ENCODE assay signal across 16 cellular contexts in the genomic region with DNA sequence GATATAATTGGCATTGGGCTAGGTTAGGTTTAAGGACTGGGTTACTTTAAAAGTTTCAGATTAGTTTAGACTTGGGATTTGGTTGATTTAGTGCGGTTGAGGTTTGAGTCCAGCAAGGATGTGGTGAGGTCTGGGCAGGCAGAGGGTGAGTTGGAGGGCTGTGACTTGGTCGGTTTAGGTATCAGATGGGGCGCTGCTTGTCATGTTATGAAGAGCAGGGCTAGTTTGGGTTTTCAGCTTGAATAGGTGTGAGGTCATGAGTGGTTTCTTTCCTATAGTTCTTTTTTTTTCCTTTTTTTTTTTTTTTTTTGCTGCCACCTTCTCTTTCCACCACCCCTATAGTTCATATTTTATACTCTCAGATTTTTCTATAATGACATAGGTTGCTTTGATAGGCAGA. TPM values are rescaled to one million over a fixed set of nuclear protein-coding genes. Genes with fewer than 3 reads are reported as not detected.
DNase-seq lines count a peak whose midpoint lies in the region; ATAC-seq and TF ChIP-seq lines count a peak whose summit lies in the region.
"Had no signal": no experiment of that assay in that cellular context is flagged by ENCODE, and none has a peak within 500 bp of the region (broad histone marks: within the 10 kb centered on the region; RNA-seq: fewer than 3 reads in every experiment).

No MANE protein-coding gene starts in this region.

- no peak overlapping the region for H3K4me3 Mint-ChIP-seq in activated CD4-positive, alpha-beta T cell treated with anti-CD3 and anti-CD28 coated beads for 36 hours
- no peak overlapping the region for H3K4me3 Mint-ChIP-seq in endodermal cell

- peak; percentile 52 for DNase-seq in activated CD4-positive, alpha-beta T cell treated with anti-CD3 and anti-CD28 coated beads for 36 hours
- DNase-seq in activated CD4-positive, alpha-beta T cell treated with anti-CD3 and anti-CD28 coated beads, Interleukin-2, amount 50 U/mL, for 4 hours = no peak
- peak; percentile 22 for DNase-seq in endodermal cell
- no peak for DNase-seq in stimulated activated naive CD8-positive, alpha-beta T cell treated with anti-CD3 and anti-CD28 coated beads, Interleukin-15, Interleukin-2, amounts not matched to agents 100 U/mL and 50 U/mL, for 24 hours
- DNase-seq in foreskin fibroblast = no peak
- DNase-seq in psoas muscle = no peak
- DNase-seq: 8988T; mucosa of descending colon; NCI-H187 treated with DMSO at 0.1 percent for 48 hours; NCI-H82; retina; stimulated activated CD4-positive, alpha-beta T cell treated with anti-CD3 and anti-CD28 coated beads, Interleukin-4, amount 100 ng/mL, for 1 hour had no signal

- H3K4me3 ChIP-seq in endodermal cell (ENCODE audit: low read length) (no peak overlapping the region), foreskin fibroblast (ENCODE audit: low read depth in 1 of 2, low read length in 2 of 2) (no peak overlapping the region), psoas muscle (no peak overlapping the region)
- H3K4me3 ChIP-seq: mucosa of descending colon had no signal

- H3K4me1 Mint-ChIP-seq in activated CD4-positive, alpha-beta T cell treated with anti-CD3 and anti-CD28 coated beads for 36 hours = peaks cover 48% of the 10 kb centered on the region
- H3K4me1 Mint-ChIP-seq in endodermal cell = peaks cover 28% of the 10 kb centered on the region

- H3K27ac ChIP-seq in endodermal cell (ENCODE audit: low read depth, low read length) = no peak overlapping the region
- no peak overlapping the region for H3K27ac ChIP-seq in psoas muscle

- no peaks in the 10 kb centered on the region for H3K36me3 Mint-ChIP-seq in activated CD4-positive, alpha-beta T cell treated with anti-CD3 and anti-CD28 coated beads for 36 hours (ENCODE audit: low read depth)
- peaks cover 2% of the 10 kb centered on the region for H3K36me3 Mint-ChIP-seq in endodermal cell (ENCODE audit: low read depth)

- intact Hi-C loops in activated CD4-positive, alpha-beta T cell treated with anti-CD3 and anti-CD28 coated beads for 36 hours (cut with DNase I, micrococcal nuclease) = no loop called here
- intact Hi-C loops in psoas muscle (cut with DNase I) = no loop called here

- CTCF ChIA-PET in activated CD4-positive, alpha-beta T cell treated with anti-CD3 and anti-CD28 coated beads for 36 hours (lab: Charles Lee) = interaction anchor here (1.2 to 3.8 kb wide), 4 partner anchors 13 to 23 kb away, joined by 3 to 18 read pairs (median 12); no protein-coding TSS in a partner anchor

- H3K27me3 ChIP-seq in endodermal cell (ENCODE audit: control insufficient read depth, insufficient read depth, low read length, poor library complexity, severe bottlenecking) (no peaks in the 10 kb centered on the region), psoas muscle (ENCODE audit: insufficient read depth in 3 of 3, low read length in 2 of 3) (peaks cover 0 to 39% (median 9%) of the 10 kb centered on the region in 3 donors)

- ATAC-seq in activated CD4-positive, alpha-beta T cell treated with anti-CD3 and anti-CD28 coated beads for 36 hours = peak; percentile 51
- ATAC-seq in HG03378 (IDR thresholded peaks at IDR 0.05; ENCODE audit: unreplicated experiment) (peak; percentile 43), psoas muscle (no peak), HG02763 (IDR thresholded peaks at IDR 0.05; ENCODE audit: unreplicated experiment) (no peak)
- peak; percentile 38 for ATAC-seq in stimulated activated naive CD8-positive, alpha-beta T cell treated with anti-CD3 and anti-CD28 coated beads, Interleukin-15, Interleukin-2, amounts not matched to agents 100 U/mL and 50 U/mL, for 24 hours
- ATAC-seq: mucosa of descending colon, Right ventricle myocardium inferior had no signal

- POLR2A ChIA-PET in activated CD4-positive, alpha-beta T cell treated with anti-CD3 and anti-CD28 coated beads for 36 hours (lab: Charles Lee) = no interaction called here

- no peak overlapping the region for H3K27ac Mint-ChIP-seq in activated CD4-positive, alpha-beta T cell treated with anti-CD3 and anti-CD28 coated beads for 36 hours
- no peak overlapping the region for H3K27ac Mint-ChIP-seq in endodermal cell

- no peak overlapping the region for H3K9ac ChIP-seq in endodermal cell (ENCODE audit: extremely low read depth, low read length, poor library complexity, severe bottlenecking)

- H3K9me3 ChIP-seq in endodermal cell (ENCODE audit: control insufficient read depth, low read length) = no peaks in the 10 kb centered on the region
- no peaks in the 10 kb centered on the region for H3K9me3 ChIP-seq in psoas muscle
- H3K9me3 ChIP-seq: mucosa of descending colon had no signal

- no peaks in the 10 kb centered on the region for H3K36me3 ChIP-seq in endodermal cell (ENCODE audit: control insufficient read depth, insufficient read depth, low read length)
- no peaks in the 10 kb centered on the region for H3K36me3 ChIP-seq in psoas muscle (ENCODE audit: insufficient read depth in 1 of 2, low read depth in 1 of 2)

- H3K4me1 ChIP-seq in endodermal cell (ENCODE audit: control insufficient read depth, insufficient read depth, low read length) (peaks cover 7% of the 10 kb centered on the region), psoas muscle (peaks cover 5% of the 10 kb centered on the region)

- no peaks in the 10 kb centered on the region for H3K9me3 Mint-ChIP-seq in activated CD4-positive, alpha-beta T cell treated with anti-CD3 and anti-CD28 coated beads for 36 hours (ENCODE audit: low read depth)
- H3K9me3 Mint-ChIP-seq in endodermal cell = no peaks in the 10 kb centered on the region

- TF ChIP-seq CTCF in endodermal cell (conservative IDR thresholded peaks at IDR 0.05) (no peak), foreskin fibroblast (IDR thresholded peaks at IDR 0.05; ENCODE audit: low read depth, low read length) (no peak), psoas muscle (IDR thresholded peaks at IDR 0.05) (no peak)

- H3K27me3 Mint-ChIP-seq in activated CD4-positive, alpha-beta T cell treated with anti-CD3 and anti-CD28 coated beads for 36 hours = peaks cover 22% of the 10 kb centered on the region
- H3K27me3 Mint-ChIP-seq in endodermal cell (ENCODE audit: insufficient read depth) = peaks cover 34% of the 10 kb centered on the region

- 93 to 100% methylated on average over 1 to 2 of the region's 3 CpGs for WGBS in endodermal cell (ENCODE audit: insufficient coverage in 1 of 2, insufficient read length in 1 of 2), 2 experiments
- 70 to 93% (median 78%) methylated on average over 3 of the region's 3 CpGs for WGBS in psoas muscle, 3 donors

RNA-seq across cellular contexts. Expression of a gene that starts 4.8 kb away (rescaled TPM):
- total RNA-seq in activated CD4-positive, alpha-beta T cell treated with anti-CD3 and anti-CD28 coated beads for 36 hours = under 1 TPM; 0.09 to 0.27 TPM
- total RNA-seq in endodermal cell = 1 to 10 TPM; 3.6 to 4.8 TPM
- polyA plus RNA-seq in endodermal cell (2013, experiment 1 of 2) = 2.4 TPM
- 2.6 TPM for polyA plus RNA-seq in endodermal cell (2013, experiment 2 of 2)
- 1 to 10 TPM in 1 of 4 donors, under 1 TPM in 3; 0.44 to 1.5 (median 0.82) TPM for total RNA-seq in psoas muscle
- polyA plus RNA-seq in psoas muscle = 1 to 10 TPM in 1 of 3 donors, under 1 TPM in 2; 0.47 to 6.5 (median 0.62) TPM

RNA-seq across cellular contexts. Expression of a gene that starts 15.3 kb away (rescaled TPM):
- 10 to 100 TPM; 31.3 to 37.5 TPM for total RNA-seq in activated CD4-positive, alpha-beta T cell treated with anti-CD3 and anti-CD28 coated beads for 36 hours
- total RNA-seq in endodermal cell (10 to 100 TPM; 40.7 to 47.6 TPM), psoas muscle (10 to 100 TPM; 31.8 to 89.8 (median 56.1) TPM)
- 24.3 TPM for polyA plus RNA-seq in endodermal cell (2013, experiment 1 of 2)
- polyA plus RNA-seq in endodermal cell (2013, experiment 2 of 2) = 30.1 TPM
- polyA plus RNA-seq in psoas muscle = 10 to 100 TPM; 72.6 to 74.9 (median 73.3) TPM

RNA-seq across cellular contexts. Expression of a gene that starts 23.2 kb away (rescaled TPM):
- 10 to 100 TPM; 28.8 to 30.0 TPM for total RNA-seq in activated CD4-positive, alpha-beta T cell treated with anti-CD3 and anti-CD28 coated beads for 36 hours
- total RNA-seq in endodermal cell (10 to 100 TPM; 28.3 to 41.4 TPM), psoas muscle (1 to 10 TPM; 1.8 to 6.7 (median 5.8) TPM)
- polyA plus RNA-seq in endodermal cell (2013, experiment 1 of 2) = 31.1 TPM
- polyA plus RNA-seq in endodermal cell (2013, experiment 2 of 2) = 31.1 TPM
- 10 to 100 TPM in 2 of 3 donors, 1 to 10 TPM in 1; 7.1 to 12.3 (median 10.1) TPM for polyA plus RNA-seq in psoas muscle

RNA-seq across cellular contexts. Expression of a gene that starts 33.0 kb away (rescaled TPM):
- total RNA-seq in activated CD4-positive, alpha-beta T cell treated with anti-CD3 and anti-CD28 coated beads for 36 hours = 100 to 1,000 TPM; 199 to 227 TPM
- 100 to 1,000 TPM; 182 to 212 TPM for total RNA-seq in endodermal cell
- polyA plus RNA-seq in endodermal cell (2013, experiment 1 of 2) = 151 TPM
- 148 TPM for polyA plus RNA-seq in endodermal cell (2013, experiment 2 of 2)
- total RNA-seq in psoas muscle = 100 to 1,000 TPM in 1 of 4 donors, 10 to 100 TPM in 3; 72.6 to 113 (median 86.6) TPM
- 100 to 1,000 TPM; 108 to 191 (median 147) TPM for polyA plus RNA-seq in psoas muscle

RNA-seq across cellular contexts. Expression of a gene that starts 35.3 kb away (rescaled TPM):
- 100 to 1,000 TPM in 1 of 2 experiments, 10 to 100 TPM in 1; 83.2 to 123 TPM for total RNA-seq in activated CD4-positive, alpha-beta T cell treated with anti-CD3 and anti-CD28 coated beads for 36 hours
- total RNA-seq in endodermal cell (under 1 TPM in 1 of 2 donors, not detected in 1; 0.20 TPM), psoas muscle (1 to 10 TPM in 3 of 4 donors, under 1 TPM in 1; 0.65 to 1.6 (median 1.2) TPM)
- 0.89 TPM for polyA plus RNA-seq in endodermal cell (2013, experiment 1 of 2)
- 0.91 TPM for polyA plus RNA-seq in endodermal cell (2013, experiment 2 of 2)
- under 1 TPM; 0.25 to 0.52 (median 0.34) TPM for polyA plus RNA-seq in psoas muscle
- total RNA-seq: LHCN-M2 had no signal

Comparison
In these comparisons a context has a peak if more than half of its experiments do, and no peak if none do; other contexts are left out.
1. DNase-seq: peak in activated CD4-positive, alpha-beta T cell treated with anti-CD3 and anti-CD28 coated beads for 36 hours (single experiment) and endodermal cell (single experiment); none in activated CD4-positive, alpha-beta T cell treated with anti-CD3 and anti-CD28 coated beads, Interleukin-2, amount 50 U/mL, for 4 hours (0 of 2), stimulated activated naive CD8-positive, alpha-beta T cell treated with anti-CD3 and anti-CD28 coated beads, Interleukin-15, Interleukin-2, amounts not matched to agents 100 U/mL and 50 U/mL, for 24 hours (single experiment), foreskin fibroblast (0 of 2) and psoas muscle (0 of 2).
2. ATAC-seq: peak in activated CD4-positive, alpha-beta T cell treated with anti-CD3 and anti-CD28 coated beads for 36 hours (single experiment), HG03378 (single experiment) and stimulated activated naive CD8-positive, alpha-beta T cell treated with anti-CD3 and anti-CD28 coated beads, Interleukin-15, Interleukin-2, amounts not matched to agents 100 U/mL and 50 U/mL, for 24 hours (single experiment); none in psoas muscle (0 of 4) and HG02763 (single experiment).